ENCODE assay signal across 18 cellular contexts in the genomic region with DNA sequence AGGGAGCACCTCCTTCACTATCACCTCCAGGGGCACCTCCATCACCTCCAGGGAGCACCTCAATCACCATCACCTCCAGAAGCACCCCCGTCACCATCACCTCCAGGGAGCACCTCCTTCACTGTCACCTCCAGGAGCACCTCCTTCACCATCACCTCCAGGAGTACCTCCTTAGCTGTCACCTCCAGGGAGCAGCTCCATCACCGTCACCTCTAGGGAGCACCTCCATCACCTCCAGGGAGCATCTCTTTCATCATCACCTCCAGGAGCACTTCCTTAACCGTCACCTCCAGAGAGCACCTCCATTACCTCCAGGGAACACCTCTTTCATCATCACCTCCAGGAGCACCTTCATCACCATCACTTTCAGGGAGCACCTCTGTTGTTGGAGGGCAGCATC.
DNase-seq lines count a peak whose midpoint lies in the region; ATAC-seq, FAIRE-seq and TF ChIP-seq lines count a peak whose summit lies in the region.
"Had no signal": no experiment of that assay in that cellular context is flagged by ENCODE, and none has a peak within 500 bp of the region (broad histone marks: within the 10 kb centered on the region; RNA-seq: fewer than 3 reads in every experiment).

No MANE protein-coding gene starts in this region.

- no peaks in the 10 kb centered on the region for H3K27me3 ChIP-seq in lower lobe of right lung (ENCODE audit: low read depth)
- H3K27me3 ChIP-seq in sigmoid colon, result no peaks in the 10 kb centered on the region
- H3K27me3 ChIP-seq in tibial nerve, result no peaks in the 10 kb centered on the region
- H3K27me3 ChIP-seq: Peyer's patch had no signal

- H3K4me3 ChIP-seq in lower lobe of right lung (no peak overlapping the region), sigmoid colon (no peak overlapping the region), tibial nerve (no peak overlapping the region)
- H3K4me3 ChIP-seq: HAP-1, Peyer's patch had no signal

- H3K36me3 Mint-ChIP-seq in T-helper 17 cell (ENCODE audit: low read depth), result no peaks in the 10 kb centered on the region
- H3K36me3 Mint-ChIP-seq: CD4-positive, CD25-positive, alpha-beta regulatory T cell had no signal

- H3K27ac ChIP-seq in lower lobe of right lung (no peak overlapping the region), sigmoid colon (no peak overlapping the region), tibial nerve (no peak overlapping the region)
- H3K27ac ChIP-seq: Peyer's patch had no signal

- TF ChIP-seq EP300 in sigmoid colon (IDR thresholded peaks at IDR 0.05) (no peak), tibial nerve (IDR thresholded peaks at IDR 0.05) (no peak)

- peak overlapping the region; percentile 74 for H3K27ac Mint-ChIP-seq in T-helper 17 cell
- H3K27ac Mint-ChIP-seq: B cell had no signal

- FAIRE-seq in H54 (lab: Jason Lieb, UNC), result no peak

- intact Hi-C loops in lower lobe of right lung (cut with DNase I), result no loop called here
- intact Hi-C loops in sigmoid colon (cut with DNase I), result no loop called here

- no peak for ATAC-seq in T-helper 17 cell
- no peak for ATAC-seq in lower lobe of right lung
- no peak for ATAC-seq in GM21367 (IDR thresholded peaks at IDR 0.05; ENCODE audit: unreplicated experiment)

- H3K4me1 ChIP-seq in lower lobe of right lung, result no peaks in the 10 kb centered on the region
- no peaks in the 10 kb centered on the region for H3K4me1 ChIP-seq in sigmoid colon
- H3K4me1 ChIP-seq in tibial nerve, result no peaks in the 10 kb centered on the region
- H3K4me1 ChIP-seq: Caco-2, HAP-1, Peyer's patch had no signal

- 60 to 62% methylated on average over 3 of the region's 3 CpGs for WGBS in sigmoid colon, 2 donors
- WGBS in tibial nerve, 2 donors, result 86 to 94% methylated on average over 3 of the region's 3 CpGs

- no peaks in the 10 kb centered on the region for H3K9me3 ChIP-seq in T-helper 17 cell (ENCODE audit: control insufficient read depth, low read length, poor library complexity, severe bottlenecking)
- H3K9me3 ChIP-seq in lower lobe of right lung, result no peaks in the 10 kb centered on the region
- no peaks in the 10 kb centered on the region for H3K9me3 ChIP-seq in sigmoid colon
- H3K9me3 ChIP-seq in tibial nerve, result peaks cover 0 to 8% (median 0%) of the 10 kb centered on the region in 4 donors
- H3K9me3 ChIP-seq: HAP-1, Peyer's patch had no signal

- TF ChIP-seq POLR2A in sigmoid colon (IDR thresholded peaks at IDR 0.05) (no peak), H54 (IDR thresholded peaks at IDR 0.05; ENCODE audit: low read depth, low read length) (no peak), tibial nerve (IDR thresholded peaks at IDR 0.05) (no peak)

- DNase-seq in activated CD8-positive, alpha-beta memory T cell treated with anti-CD3 and anti-CD28 coated beads for 24 hours, result peak; percentile 24
- no peak for DNase-seq in activated CD8-positive, alpha-beta memory T cell treated with anti-CD3 and anti-CD28 coated beads, Interleukin-2, amount 50 U/mL, for 48 hours
- DNase-seq in T-helper 17 cell, result no peak
- peak; percentile 2 for DNase-seq in lower lobe of right lung
- DNase-seq in sigmoid colon, result peak; percentile 33
- DNase-seq in H54 (ENCODE audit: insufficient read length, low spot score), result no peak
- no peak for DNase-seq in tibial nerve (ENCODE audit: low spot score in 2 of 2)
- DNase-seq: Caco-2; CD4-positive, CD25-positive, alpha-beta regulatory T cell; DMS153; GDM1; KBM-7; NCI-H1105; NCI-H2081 had no signal

- TF ChIP-seq CTCF in lower lobe of right lung (IDR thresholded peaks at IDR 0.05) (no peak), sigmoid colon (IDR thresholded peaks at IDR 0.05) (no peak), tibial nerve (IDR thresholded peaks at IDR 0.05) (no peak)

- H3K4me3 Mint-ChIP-seq in T-helper 17 cell, result no peak overlapping the region
- H3K4me3 Mint-ChIP-seq: B cell; CD4-positive, CD25-positive, alpha-beta regulatory T cell had no signal

- H3K27me3 Mint-ChIP-seq in T-helper 17 cell, result no peaks in the 10 kb centered on the region
- H3K27me3 Mint-ChIP-seq: CD4-positive, CD25-positive, alpha-beta regulatory T cell had no signal

- H3K36me3 ChIP-seq in lower lobe of right lung, result no peaks in the 10 kb centered on the region
- H3K36me3 ChIP-seq in sigmoid colon, result no peaks in the 10 kb centered on the region
- no peaks in the 10 kb centered on the region for H3K36me3 ChIP-seq in tibial nerve
- H3K36me3 ChIP-seq: HAP-1, Peyer's patch had no signal

- peaks cover 2% of the 10 kb centered on the region for H3K4me1 Mint-ChIP-seq in T-helper 17 cell
- H3K4me1 Mint-ChIP-seq: B cell; CD4-positive, CD25-positive, alpha-beta regulatory T cell had no signal

Comparison
In these comparisons a context has a peak if more than half of its experiments do, and no peak if none do; other contexts are left out.
1. DNase-seq: peak in activated CD8-positive, alpha-beta memory T cell treated with anti-CD3 and anti-CD28 coated beads for 24 hours (single experiment), lower lobe of right lung (single experiment) and sigmoid colon (single experiment); none in activated CD8-positive, alpha-beta memory T cell treated with anti-CD3 and anti-CD28 coated beads, Interleukin-2, amount 50 U/mL, for 48 hours (single experiment), T-helper 17 cell (0 of 3), H54 (single experiment) and tibial nerve (0 of 2).